ENCODE assay signal across 8 cellular contexts in the genomic region with DNA sequence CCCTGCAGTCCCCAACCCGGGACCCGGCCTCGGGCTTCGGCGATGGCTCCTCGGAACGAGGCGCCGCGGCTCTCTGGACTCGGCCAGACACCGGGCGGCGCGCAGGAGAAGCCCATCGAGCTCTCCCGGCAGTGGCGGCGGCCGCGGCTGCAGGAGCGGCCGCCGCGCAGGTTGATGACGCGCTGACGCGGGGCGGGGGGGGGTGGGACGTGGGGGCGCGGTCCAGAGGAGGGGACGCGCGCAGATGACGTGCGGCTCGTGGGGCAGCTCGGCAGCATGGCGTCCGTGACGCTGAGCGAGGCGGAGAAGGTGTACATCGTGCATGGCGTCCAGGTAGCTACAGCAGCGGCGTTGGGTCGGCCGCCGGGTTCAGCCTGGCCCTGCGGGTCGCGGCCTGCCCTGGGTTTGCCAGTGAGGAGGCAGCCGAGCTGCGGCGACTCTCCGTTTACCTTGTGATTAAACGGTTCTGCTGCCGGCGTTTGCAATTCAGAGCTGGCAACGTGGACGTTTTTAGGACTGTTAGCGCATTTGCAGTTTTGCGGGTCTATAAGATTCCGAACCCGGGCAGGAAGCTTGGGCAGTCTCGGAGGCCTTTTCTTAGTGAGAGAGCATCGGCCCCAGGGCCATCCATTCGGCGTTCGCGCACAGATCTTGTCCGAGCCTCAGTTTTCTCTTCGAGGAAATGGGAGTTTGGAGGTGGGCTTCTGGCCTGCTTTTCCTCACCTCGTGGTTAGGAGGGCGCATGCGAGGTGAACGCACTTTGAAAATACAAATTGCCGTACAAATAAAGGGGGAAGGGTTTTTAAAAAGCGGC. TPM values are rescaled to one million over a fixed set of nuclear protein-coding genes. Genes with fewer than 3 reads are reported as not detected.
DNase-seq lines count a peak whose midpoint lies in the region; ATAC-seq and TF ChIP-seq lines count a peak whose summit lies in the region.

EXOSC7 (plus strand) TSS at position 243 of the 814 bp plus-strand sequence; CDS start at position 277, 34 bp downstream.
ZDHHC3 (minus strand) TSS at position 173 of the 814 bp plus-strand sequence. CDS start 16,738 bp downstream, outside the sequence.

- no peaks in the 10 kb centered on the region for H3K9me3 Mint-ChIP-seq in neural progenitor cell

- peaks cover 2% of the 10 kb centered on the region for H3K27me3 Mint-ChIP-seq in neural progenitor cell (ENCODE audit: insufficient read depth, low read depth)

- peak within 1 kb of the TSS; percentile 76; the same call in 1 of the 2 replicates for H2AFZ ChIP-seq in KMS-11 (ENCODE audit: low read depth)
- H2AFZ ChIP-seq in neural progenitor cell (replicated peaks) = peak within 1 kb of the TSS; percentile 95

- H3K27ac ChIP-seq in KMS-11 (peak within 1 kb of the TSS; percentile 68), SJCRH30 (peak within 1 kb of the TSS; percentile 65), neural progenitor cell (peak within 1 kb of the TSS; percentile 93), stomach smooth muscle (ENCODE audit: low read length) (peak within 1 kb of the TSS; percentile 71)

- H3K36me3 ChIP-seq in KMS-11 (ENCODE audit: insufficient read depth) = no peaks in the 10 kb centered on the region
- H3K36me3 ChIP-seq in SJCRH30 = no peaks in the 10 kb centered on the region
- no peaks in the 10 kb centered on the region for H3K36me3 ChIP-seq in neural progenitor cell
- H3K36me3 ChIP-seq in stomach smooth muscle (ENCODE audit: control insufficient read depth in 2 of 2, insufficient read depth in 2 of 2, low read length in 2 of 2) = no peaks in the 10 kb centered on the region

- no peaks in the 10 kb centered on the region for H3K36me3 Mint-ChIP-seq in neural progenitor cell

- peaks cover 9% of the 10 kb centered on the region for H3F3A ChIP-seq in neural progenitor cell (ENCODE audit: low read depth)

- H3K27ac Mint-ChIP-seq in neural progenitor cell = peak within 1 kb of the TSS; percentile 79

- peak within 1 kb of the TSS; percentile 99 for H3K4me3 Mint-ChIP-seq in neural progenitor cell

- TF ChIP-seq CTCF in KMS-11 (conservative IDR thresholded peaks at IDR 0.05; ENCODE audit: low read depth, low read length) (no peak), foreskin fibroblast (IDR thresholded peaks at IDR 0.05; ENCODE audit: low read depth, low read length) (no peak), neural progenitor cell (IDR thresholded peaks at IDR 0.05) (no peak)

- no peaks in the 10 kb centered on the region for H3K27me3 ChIP-seq in KMS-11 (ENCODE audit: insufficient read depth, low read depth)
- H3K27me3 ChIP-seq in SJCRH30 = no peaks in the 10 kb centered on the region
- H3K27me3 ChIP-seq in neural progenitor cell = no peaks in the 10 kb centered on the region
- H3K27me3 ChIP-seq in stomach smooth muscle (ENCODE audit: control insufficient read depth in 1 of 2, insufficient read depth in 2 of 2, low read length in 2 of 2) = no peaks in the 10 kb centered on the region

- H3K4me1 ChIP-seq in KMS-11 (ENCODE audit: low read depth, poor library complexity, severe bottlenecking) (peaks cover 54% of the 10 kb centered on the region), SJCRH30 (peaks cover 5% of the 10 kb centered on the region), neural progenitor cell (peaks cover 15% of the 10 kb centered on the region), stomach smooth muscle (ENCODE audit: control insufficient read depth, insufficient read depth, low read length) (peaks cover 25% of the 10 kb centered on the region)

- peak; percentile 85 for DNase-seq in EL
- peak; percentile 76 to 86 for DNase-seq in SJCRH30
- DNase-seq in activated gamma-delta T cell treated with Interleukin-2 at 50 U/mL for 16 hours = peak; percentile 82
- peak; percentile 86 to 96 for DNase-seq in foreskin fibroblast
- peak; percentile 94 for DNase-seq in neural progenitor cell (ENCODE audit: low spot score)

- H3K4me3 ChIP-seq in KMS-11 (IDR thresholded peaks at IDR 0.05; ENCODE audit: insufficient read depth, low read depth, low read length) = no peak within 1 kb of the TSS
- peak within 1 kb of the TSS; percentile 97 for H3K4me3 ChIP-seq in SJCRH30
- H3K4me3 ChIP-seq in foreskin fibroblast (ENCODE audit: low read depth in 1 of 2, low read length in 2 of 2) = peak within 1 kb of the TSS; percentile 66 to 98
- H3K4me3 ChIP-seq in neural progenitor cell = peak within 1 kb of the TSS; percentile 99
- peak within 1 kb of the TSS; percentile 93 to 98 for H3K4me3 ChIP-seq in stomach smooth muscle (ENCODE audit: low read length in 2 of 2)

- H3K9me3 ChIP-seq in SJCRH30 (replicated peaks) = no peaks in the 10 kb centered on the region
- H3K9me3 ChIP-seq in neural progenitor cell (ENCODE audit: low read depth) = no peaks in the 10 kb centered on the region
- H3K9me3 ChIP-seq in stomach smooth muscle (ENCODE audit: control insufficient read depth in 2 of 2, low read length in 2 of 2) = no peaks in the 10 kb centered on the region

- peaks cover 75% of the 10 kb centered on the region for H3K79me2 ChIP-seq in KMS-11 (ENCODE audit: insufficient read depth, low read depth)
- peaks cover 97% of the 10 kb centered on the region for H3K79me2 ChIP-seq in neural progenitor cell (ENCODE audit: low read depth)

- peaks cover 25% of the 10 kb centered on the region for H3K4me1 Mint-ChIP-seq in neural progenitor cell

- H3K9ac ChIP-seq in KMS-11 (peak within 1 kb of the TSS; percentile 90), neural progenitor cell (peak within 1 kb of the TSS; percentile 96), stomach smooth muscle (ENCODE audit: low read length in 2 of 2) (peak within 1 kb of the TSS; percentile 90 to 92)

- H3K4me2 ChIP-seq in KMS-11 (peak within 1 kb of the TSS; percentile 49), neural progenitor cell (peak within 1 kb of the TSS; percentile 83)

- H4K20me1 ChIP-seq in KMS-11 (ENCODE audit: insufficient read depth) (no peaks in the 10 kb centered on the region), neural progenitor cell (ENCODE audit: low read depth) (peaks cover 45% of the 10 kb centered on the region)

- ATAC-seq in GM21737 (IDR thresholded peaks at IDR 0.05; ENCODE audit: unreplicated experiment) = peak; percentile 68

RNA-seq across cellular contexts. Expression of gene EXOSC7, which starts in this region (rescaled TPM):
- total RNA-seq in SJCRH30 (2014; rRNA removed; shearing (Covaris generic)) = 41.8 and 49.2 TPM in 2 replicates
- total RNA-seq in neural progenitor cell (ENCODE audit: low replicate concordance) = 86.6 and 88.7 TPM in 2 replicates

RNA-seq across cellular contexts. Expression of gene ZDHHC3, which starts in this region (rescaled TPM):
- 51.4 and 55.6 TPM in 2 replicates for total RNA-seq in SJCRH30 (2014; rRNA removed; shearing (Covaris generic))
- total RNA-seq in neural progenitor cell (ENCODE audit: low replicate concordance) = 41.2 and 65.8 TPM in 2 replicates
